Comparison of ENCODE assay signal across 8 cellular contexts in genomic region chr15:28106294-28107110, GRCh38. TPM values are rescaled to one million over a fixed set of nuclear protein-coding genes. Genes with fewer than 3 reads are reported as not detected.
DNase-seq lines count a peak whose midpoint lies in the region; ATAC-seq and TF ChIP-seq lines count a peak whose summit lies in the region.

No MANE protein-coding gene starts in this region.

- 9 to 17% methylated on average over 28 to 78 of the region's 81 CpGs for WGBS in endodermal cell (ENCODE audit: insufficient coverage in 1 of 2, insufficient read length in 1 of 2), 2 experiments

- no peaks in the 10 kb centered on the region for H3K36me3 ChIP-seq in CD4-positive, alpha-beta memory T cell (ENCODE audit: insufficient read depth, low read length)
- H3K36me3 ChIP-seq in SJSA1 = peaks cover 8% of the 10 kb centered on the region
- H3K36me3 ChIP-seq in endodermal cell (ENCODE audit: control insufficient read depth, insufficient read depth, low read length) = peaks cover 17% of the 10 kb centered on the region
- peaks cover 3 to 5% of the 10 kb centered on the region in 2 donors for H3K36me3 ChIP-seq in mucosa of rectum (ENCODE audit: control insufficient read depth in 2 of 2, insufficient read depth in 2 of 2, low read length in 2 of 2)

- H3K9me3 Mint-ChIP-seq in CD4-positive, alpha-beta memory T cell = peaks cover 0 to 2% (median 0%) of the 10 kb centered on the region in 8 donors
- no peaks in the 10 kb centered on the region for H3K9me3 Mint-ChIP-seq in endodermal cell

- peaks cover 4 to 12% of the 10 kb centered on the region in 2 donors for H3K27me3 Mint-ChIP-seq in CD4-positive, alpha-beta memory T cell
- H3K27me3 Mint-ChIP-seq in endodermal cell (ENCODE audit: insufficient read depth) = peaks cover 55% of the 10 kb centered on the region

- peaks cover 16% of the 10 kb centered on the region for H3K4me1 ChIP-seq in CD4-positive, alpha-beta memory T cell (ENCODE audit: insufficient read depth, low read length)
- H3K4me1 ChIP-seq in SJSA1 (replicated peaks) = peaks cover 20% of the 10 kb centered on the region
- no peaks in the 10 kb centered on the region for H3K4me1 ChIP-seq in endodermal cell (ENCODE audit: control insufficient read depth, insufficient read depth, low read length)
- H3K4me1 ChIP-seq in mucosa of rectum (ENCODE audit: control insufficient read depth in 2 of 2, insufficient read depth in 2 of 2, low read length in 2 of 2) = peaks cover 0 to 5% of the 10 kb centered on the region in 2 donors

- TF ChIP-seq CTCF in endodermal cell (conservative IDR thresholded peaks at IDR 0.05) = no peak
- no peak for TF ChIP-seq CTCF in RWPE1 (conservative IDR thresholded peaks at IDR 0.05; ENCODE audit: low read depth)

- peaks cover 3% of the 10 kb centered on the region in 2 donors for H3K36me3 Mint-ChIP-seq in CD4-positive, alpha-beta memory T cell
- peaks cover 6% of the 10 kb centered on the region for H3K36me3 Mint-ChIP-seq in endodermal cell (ENCODE audit: low read depth)

- H3K9me3 ChIP-seq in CD4-positive, alpha-beta memory T cell (ENCODE audit: control insufficient read depth in 1 of 2, low read length in 2 of 2) = no peaks in the 10 kb centered on the region
- H3K9me3 ChIP-seq in SJSA1 (replicated peaks) (peaks cover 8% of the 10 kb centered on the region; the same call in 1 of the 2 replicates), endodermal cell (ENCODE audit: control insufficient read depth, low read length) (no peaks in the 10 kb centered on the region), mucosa of rectum (ENCODE audit: control insufficient read depth in 2 of 2, low read length in 2 of 2) (no peaks in the 10 kb centered on the region)

- POLR2A ChIA-PET in CD4-positive, alpha-beta memory T cell (lab: Charles Lee; ENCODE audit: partially characterized antibody) = interaction anchor here (0.8 to 2.4 kb wide), 5 partner anchors 9 to 29 kb away, joined by 3 to 76 read pairs (median 5); partner anchors contain the start of gene OCA2
- POLR2A ChIA-PET in RWPE1 (lab: Yijun Ruan, JAX; ENCODE audit: low non-redundant PET) = no interaction called here

- H3K4me1 Mint-ChIP-seq in CD4-positive, alpha-beta memory T cell = peaks cover 8 to 13% (median 12%) of the 10 kb centered on the region in 4 donors
- peaks cover 2% of the 10 kb centered on the region for H3K4me1 Mint-ChIP-seq in endodermal cell

- intact Hi-C loops in CD4-positive, alpha-beta memory T cell (cut with micrococcal nuclease) = no loop called here

- peak overlapping the region; percentile 33 to 86 (median 79) for H3K4me3 Mint-ChIP-seq in CD4-positive, alpha-beta memory T cell
- peak overlapping the region; percentile 66 for H3K4me3 Mint-ChIP-seq in endodermal cell

- CTCF ChIA-PET in CD4-positive, alpha-beta memory T cell (lab: Charles Lee; ENCODE audit: partially characterized antibody) = interaction anchor here (1.3 to 4.8 kb wide), 7 partner anchors 9 to 46 kb away, joined by 3 to 44 read pairs (median 7); partner anchors contain the start of gene OCA2
- CTCF ChIA-PET in RWPE1 (lab: Yijun Ruan, JAX) = no interaction called here

- no peak overlapping the region for H3K9ac ChIP-seq in endodermal cell (ENCODE audit: extremely low read depth, low read length, poor library complexity, severe bottlenecking)
- H3K9ac ChIP-seq in mucosa of rectum (ENCODE audit: low read depth in 1 of 2, low read length in 2 of 2) = no peak overlapping the region

- DNase-seq in CD4-positive, alpha-beta memory T cell = peak in 3 of 5 donors; percentile 20 to 55 (median 30)
- peak in 1 of 2 experiments; percentile 34 for DNase-seq in SJSA1 (ENCODE audit: low read depth in 1 of 2, low spot score in 2 of 2)
- DNase-seq in endodermal cell = peak; percentile 65
- no peak for DNase-seq in NCI-H1417 (lab: John Stamatoyannopoulos, UW)
- no peak for DNase-seq in RWPE1 (ENCODE audit: low spot score)

- no peak overlapping the region for H3K27ac Mint-ChIP-seq in CD4-positive, alpha-beta memory T cell
- H3K27ac Mint-ChIP-seq in endodermal cell = no peak overlapping the region

- H3K4me3 ChIP-seq in CD4-positive, alpha-beta memory T cell (ENCODE audit: low read length in 2 of 2) = peak overlapping the region; percentile 29 to 68
- H3K4me3 ChIP-seq in SJSA1 = peak overlapping the region; percentile 40
- peak overlapping the region; percentile 79 for H3K4me3 ChIP-seq in endodermal cell (ENCODE audit: low read length)
- peak overlapping the region; percentile 25 to 62 for H3K4me3 ChIP-seq in mucosa of rectum (ENCODE audit: low read length in 2 of 2)

- ATAC-seq in GM19397 (IDR thresholded peaks at IDR 0.05; ENCODE audit: unreplicated experiment) (no peak), HG03095 (IDR thresholded peaks at IDR 0.05; ENCODE audit: unreplicated experiment) (no peak)

- H3K27ac ChIP-seq in CD4-positive, alpha-beta memory T cell (ENCODE audit: low read depth, low read length) = no peak overlapping the region
- H3K27ac ChIP-seq in SJSA1 (no peak overlapping the region), endodermal cell (ENCODE audit: low read depth, low read length) (no peak overlapping the region), mucosa of rectum (ENCODE audit: low read depth in 2 of 2, low read length in 2 of 2) (no peak overlapping the region), RWPE1 (no peak overlapping the region)

- H3K27me3 ChIP-seq in CD4-positive, alpha-beta memory T cell (ENCODE audit: insufficient read depth, low read length) = peaks cover 4% of the 10 kb centered on the region
- no peaks in the 10 kb centered on the region for H3K27me3 ChIP-seq in SJSA1 (replicated peaks)
- H3K27me3 ChIP-seq in endodermal cell (ENCODE audit: control insufficient read depth, insufficient read depth, low read length, poor library complexity, severe bottlenecking) = peaks cover 56% of the 10 kb centered on the region
- peaks cover 20 to 25% of the 10 kb centered on the region in 2 donors for H3K27me3 ChIP-seq in mucosa of rectum (ENCODE audit: control insufficient read depth in 2 of 2, insufficient read depth in 2 of 2, low read length in 2 of 2)

RNA-seq across cellular contexts. Expression of gene OCA2, which starts 7.4 kb away (rescaled TPM):
- total RNA-seq in CD4-positive, alpha-beta memory T cell = not detected
- not detected for polyA plus RNA-seq in CD4-positive, alpha-beta memory T cell
- 0.11 TPM in 1 of 2 replicates, not detected in the other for total RNA-seq in SJSA1 (2014; rRNA removed; shearing (Covaris generic))
- under 1 TPM; 0.29 to 0.84 TPM for total RNA-seq in endodermal cell
- polyA plus RNA-seq in endodermal cell (2013, experiment 1 of 2) = 1.1 TPM
- polyA plus RNA-seq in endodermal cell (2013, experiment 2 of 2) = 0.79 TPM

Comparison
In these comparisons a context has a peak if more than half of its experiments do, and no peak if none do; other contexts are left out.
1. DNase-seq: peak in CD4-positive, alpha-beta memory T cell (3 of 5) and endodermal cell (single experiment); none in NCI-H1417 (0 of 3) and RWPE1 (single experiment).
2. Peak in every context shown above with its lines, with median percentiles within 50 percentile points of each other: H3K4me3 ChIP-seq.